In the genomic region with DNA sequence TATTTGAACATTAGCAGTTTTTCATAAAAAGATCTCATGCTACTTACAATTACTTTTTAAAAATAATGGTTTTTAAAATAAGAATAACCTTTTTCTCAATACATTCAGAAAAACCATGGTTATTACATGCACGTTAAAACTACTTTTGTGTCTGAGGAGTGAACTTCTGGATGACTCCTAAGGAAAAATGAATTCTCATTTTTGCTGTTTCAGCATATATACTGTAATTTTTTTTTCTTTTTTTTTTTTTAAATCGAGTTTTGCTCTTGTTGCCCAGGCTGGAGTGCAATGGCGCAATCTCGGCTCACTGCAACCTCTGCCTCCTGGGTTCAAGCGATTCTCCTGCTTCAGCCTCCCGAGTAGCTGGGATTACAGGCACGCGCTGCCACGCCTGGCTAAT, we compare ENCODE assay signal across 1 cellular context. TPM values are rescaled to one million over a fixed set of nuclear protein-coding genes. Genes with fewer than 3 reads are reported as not detected.
"Had no signal": no experiment of that assay in that cellular context is flagged by ENCODE, and none has a peak within 500 bp of the region (broad histone marks: within the 10 kb centered on the region; RNA-seq: fewer than 3 reads in every experiment).

No MANE protein-coding gene starts in this region.

RNA-seq across cellular contexts. Expression of gene S1PR1, which starts 29.5 kb away (rescaled TPM):
- total RNA-seq: HT-29 had no signal
